Comparison of ENCODE assay signal across 1 cellular context in genomic region chr15:85336870-85337269, GRCh38.
TF ChIP-seq lines count a peak whose summit lies in the region.

No MANE protein-coding gene starts in this region.

TF ChIP-seq in GM23338, 12 proteins besides CTCF, POLR2A, EP300 and RAD21 (continued from another document):
- TF ChIP-seq ETS1 (IDR thresholded peaks at IDR 0.05) (no peak), ZNF331 (CRISPR knock-in tag; IDR thresholded peaks at IDR 0.05; ENCODE audit: low read depth) (no peak), STAT1 (IDR thresholded peaks at IDR 0.05; ENCODE audit: unreplicated experiment) (no peak), EZH2phosphoT487 (IDR thresholded peaks at IDR 0.05; ENCODE audit: unreplicated experiment) (no peak), REST (IDR thresholded peaks at IDR 0.05; ENCODE audit: unreplicated experiment) (no peak), NANOG (IDR thresholded peaks at IDR 0.05; ENCODE audit: borderline replicate concordance) (no peak), CREB1 (CRISPR knock-in tag; IDR thresholded peaks at IDR 0.05; ENCODE audit: low read depth) (no peak), EZH2 (IDR thresholded peaks at IDR 0.05; ENCODE audit: low read depth, unreplicated experiment) (no peak), ZNF114 (CRISPR knock-in tag; IDR thresholded peaks at IDR 0.05) (no peak), JUNB (IDR thresholded peaks at IDR 0.05; ENCODE audit: unreplicated experiment) (no peak)
